17 cellular contexts compared by ENCODE assay signal in genomic region chr3:168990111-168990510, GRCh38.
"Had no signal": no experiment of that assay in that cellular context is flagged by ENCODE, and none has a peak within 500 bp of the region (broad histone marks: within the 10 kb centered on the region; RNA-seq: fewer than 3 reads in every experiment).

No MANE protein-coding gene starts in this region.

- H3K36me3 ChIP-seq: colonic mucosa, left ventricle myocardium inferior, vagina, WERI-Rb-1 had no signal

- FAIRE-seq: endometrium, kidney had no signal

- H3K4me3 ChIP-seq: colonic mucosa, left ventricle myocardium inferior, skin epidermis, vagina had no signal

- H3K9me3 ChIP-seq: colonic mucosa, left ventricle myocardium inferior, vagina had no signal

- H3K27me3 ChIP-seq: colonic mucosa, vagina had no signal

- H3K27ac ChIP-seq: colonic mucosa, left ventricle myocardium inferior, skin epidermis, vagina, WERI-Rb-1 had no signal

- H3K4me1 ChIP-seq: colonic mucosa, left ventricle myocardium inferior, vagina had no signal

- DNase-seq: activated CD4-positive, alpha-beta memory T cell treated with anti-CD3 and anti-CD28 coated beads for 36 hours; activated CD4-positive, alpha-beta T cell treated with anti-CD3 and anti-CD28 coated beads for 1 hour; activated gamma-delta T cell treated with Interleukin-2 at 50 U/mL for 16 hours; activated T-cell treated with anti-CD3 and anti-CD28 coated beads for 4 hours; amniotic stem cell; central memory CD4-positive, alpha-beta T cell; colonic mucosa; kidney; left ventricle myocardium inferior; right cardiac atrium; stimulated activated CD4-positive, alpha-beta T cell treated with anti-CD3 and anti-CD28 coated beads, Interleukin-15, amount 100 ng/mL, for 24 hours; stimulated activated CD4-positive, alpha-beta T cell treated with anti-CD3 and anti-CD28 coated beads, Interleukin-2, amount 100 ng/mL, for 48 hours; trophoblast cell; WERI-Rb-1 had no signal
